In genomic region chr1:9910425-9911178, GRCh38 we compare ENCODE assay signal across 1 cellular context.
A peak's percentile ranks its signal among the peaks of the same experiment; 100 is the strongest.
TF ChIP-seq lines count a peak whose summit lies in the region.

No MANE protein-coding gene starts in this region.

TF ChIP-seq in GM12878, 131 proteins besides CTCF, POLR2A, EP300 and RAD21 (continued from another document and continues in another):
- TF ChIP-seq, protein P1, sequence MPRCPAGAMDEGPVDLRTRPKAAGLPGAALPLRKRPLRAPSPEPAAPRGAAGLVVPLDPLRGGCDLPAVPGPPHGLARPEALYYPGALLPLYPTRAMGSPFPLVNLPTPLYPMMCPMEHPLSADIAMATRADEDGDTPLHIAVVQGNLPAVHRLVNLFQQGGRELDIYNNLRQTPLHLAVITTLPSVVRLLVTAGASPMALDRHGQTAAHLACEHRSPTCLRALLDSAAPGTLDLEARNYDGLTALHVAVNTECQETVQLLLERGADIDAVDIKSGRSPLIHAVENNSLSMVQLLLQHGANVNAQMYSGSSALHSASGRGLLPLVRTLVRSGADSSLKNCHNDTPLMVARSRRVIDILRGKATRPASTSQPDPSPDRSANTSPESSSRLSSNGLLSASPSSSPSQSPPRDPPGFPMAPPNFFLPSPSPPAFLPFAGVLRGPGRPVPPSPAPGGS (IDR thresholded peaks at IDR 0.05; ENCODE audit: borderline replicate concordance, insufficient read depth, low read depth, low read length, poor library complexity, severe bottlenecking) = no peak
- no peak for TF ChIP-seq CHD4 (IDR thresholded peaks at IDR 0.05)
- no peak for TF ChIP-seq FOS (IDR thresholded peaks at IDR 0.05; ENCODE audit: borderline replicate concordance, extremely low read depth, insufficient read length)
- TF ChIP-seq CBFB (IDR thresholded peaks at IDR 0.05; ENCODE audit: low read depth) = peak; percentile 37; the same call in 1 of the 2 replicates
- no peak for TF ChIP-seq BRCA1 (IDR thresholded peaks at IDR 0.05; ENCODE audit: low read depth, low read length)
- no peak for TF ChIP-seq WRNIP1 (IDR thresholded peaks at IDR 0.05; ENCODE audit: borderline replicate concordance, low read depth, low read length)
- no peak for TF ChIP-seq STAT1 (conservative IDR thresholded peaks at IDR 0.05)
- no peak for TF ChIP-seq CBX3 (IDR thresholded peaks at IDR 0.05; ENCODE audit: borderline replicate concordance, low read depth)
- TF ChIP-seq, protein P2, sequence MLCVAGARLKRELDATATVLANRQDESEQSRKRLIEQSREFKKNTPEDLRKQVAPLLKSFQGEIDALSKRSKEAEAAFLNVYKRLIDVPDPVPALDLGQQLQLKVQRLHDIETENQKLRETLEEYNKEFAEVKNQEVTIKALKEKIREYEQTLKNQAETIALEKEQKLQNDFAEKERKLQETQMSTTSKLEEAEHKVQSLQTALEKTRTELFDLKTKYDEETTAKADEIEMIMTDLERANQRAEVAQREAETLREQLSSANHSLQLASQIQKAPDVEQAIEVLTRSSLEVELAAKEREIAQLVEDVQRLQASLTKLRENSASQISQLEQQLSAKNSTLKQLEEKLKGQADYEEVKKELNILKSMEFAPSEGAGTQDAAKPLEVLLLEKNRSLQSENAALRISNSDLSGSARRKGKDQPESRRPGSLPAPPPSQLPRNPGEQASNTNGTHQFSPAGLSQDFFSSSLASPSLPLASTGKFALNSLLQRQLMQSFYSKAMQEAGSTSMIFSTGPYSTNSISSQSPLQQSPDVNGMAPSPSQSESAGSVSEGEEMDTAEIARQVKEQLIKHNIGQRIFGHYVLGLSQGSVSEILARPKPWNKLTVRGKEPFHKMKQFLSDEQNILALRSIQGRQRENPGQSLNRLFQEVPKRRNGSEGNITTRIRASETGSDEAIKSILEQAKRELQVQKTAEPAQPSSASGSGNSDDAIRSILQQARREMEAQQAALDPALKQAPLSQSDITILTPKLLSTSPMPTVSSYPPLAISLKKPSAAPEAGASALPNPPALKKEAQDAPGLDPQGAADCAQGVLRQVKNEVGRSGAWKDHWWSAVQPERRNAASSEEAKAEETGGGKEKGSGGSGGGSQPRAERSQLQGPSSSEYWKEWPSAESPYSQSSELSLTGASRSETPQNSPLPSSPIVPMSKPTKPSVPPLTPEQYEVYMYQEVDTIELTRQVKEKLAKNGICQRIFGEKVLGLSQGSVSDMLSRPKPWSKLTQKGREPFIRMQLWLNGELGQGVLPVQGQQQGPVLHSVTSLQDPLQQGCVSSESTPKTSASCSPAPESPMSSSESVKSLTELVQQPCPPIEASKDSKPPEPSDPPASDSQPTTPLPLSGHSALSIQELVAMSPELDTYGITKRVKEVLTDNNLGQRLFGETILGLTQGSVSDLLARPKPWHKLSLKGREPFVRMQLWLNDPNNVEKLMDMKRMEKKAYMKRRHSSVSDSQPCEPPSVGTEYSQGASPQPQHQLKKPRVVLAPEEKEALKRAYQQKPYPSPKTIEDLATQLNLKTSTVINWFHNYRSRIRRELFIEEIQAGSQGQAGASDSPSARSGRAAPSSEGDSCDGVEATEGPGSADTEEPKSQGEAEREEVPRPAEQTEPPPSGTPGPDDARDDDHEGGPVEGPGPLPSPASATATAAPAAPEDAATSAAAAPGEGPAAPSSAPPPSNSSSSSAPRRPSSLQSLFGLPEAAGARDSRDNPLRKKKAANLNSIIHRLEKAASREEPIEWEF (IDR thresholded peaks at IDR 0.05; ENCODE audit: insufficient replicate concordance, low read depth, low read length) = no peak
- TF ChIP-seq BMI1 (IDR thresholded peaks at IDR 0.05; ENCODE audit: borderline replicate concordance) = no peak
- no peak for TF ChIP-seq MAX (IDR thresholded peaks at IDR 0.05; ENCODE audit: low read depth, low read length)
- TF ChIP-seq GATAD2B (conservative IDR thresholded peaks at IDR 0.05; ENCODE audit: low read depth) = peak; percentile 24; the same call in 1 of the 2 replicates
- no peak for TF ChIP-seq BCL11A (IDR thresholded peaks at IDR 0.05; ENCODE audit: low read depth, low read length)
- TF ChIP-seq FOXM1 (IDR thresholded peaks at IDR 0.05; ENCODE audit: low read depth, low read length) = no peak
- TF ChIP-seq PAX5 (IDR thresholded peaks at IDR 0.05; ENCODE audit: borderline replicate concordance, low read depth, low read length) = peak; percentile 9; the same call in 1 of the 2 replicates
- TF ChIP-seq SMC3 (IDR thresholded peaks at IDR 0.05; ENCODE audit: borderline replicate concordance, low read length) = no peak
- TF ChIP-seq CEBPZ (IDR thresholded peaks at IDR 0.05; ENCODE audit: low read depth, low read length) = no peak
- no peak for TF ChIP-seq SUZ12 (IDR thresholded peaks at IDR 0.05; ENCODE audit: unreplicated experiment)
- no peak for TF ChIP-seq SUPT20H (IDR thresholded peaks at IDR 0.05; ENCODE audit: borderline replicate concordance, control insufficient read depth, low read depth, low read length)
- TF ChIP-seq SKIL (IDR thresholded peaks at IDR 0.05; ENCODE audit: low read depth, poor library complexity, severe bottlenecking) = peak; percentile 25
- TF ChIP-seq RBBP5 (conservative IDR thresholded peaks at IDR 0.05) = no peak
- TF ChIP-seq PML (IDR thresholded peaks at IDR 0.05; ENCODE audit: low read length) = peak; percentile 52; the same call in 1 of the 2 replicates
- no peak for TF ChIP-seq NR2C2 (IDR thresholded peaks at IDR 0.05; ENCODE audit: borderline replicate concordance, control insufficient read depth, insufficient read length, low read depth)
- TF ChIP-seq, protein P3, sequence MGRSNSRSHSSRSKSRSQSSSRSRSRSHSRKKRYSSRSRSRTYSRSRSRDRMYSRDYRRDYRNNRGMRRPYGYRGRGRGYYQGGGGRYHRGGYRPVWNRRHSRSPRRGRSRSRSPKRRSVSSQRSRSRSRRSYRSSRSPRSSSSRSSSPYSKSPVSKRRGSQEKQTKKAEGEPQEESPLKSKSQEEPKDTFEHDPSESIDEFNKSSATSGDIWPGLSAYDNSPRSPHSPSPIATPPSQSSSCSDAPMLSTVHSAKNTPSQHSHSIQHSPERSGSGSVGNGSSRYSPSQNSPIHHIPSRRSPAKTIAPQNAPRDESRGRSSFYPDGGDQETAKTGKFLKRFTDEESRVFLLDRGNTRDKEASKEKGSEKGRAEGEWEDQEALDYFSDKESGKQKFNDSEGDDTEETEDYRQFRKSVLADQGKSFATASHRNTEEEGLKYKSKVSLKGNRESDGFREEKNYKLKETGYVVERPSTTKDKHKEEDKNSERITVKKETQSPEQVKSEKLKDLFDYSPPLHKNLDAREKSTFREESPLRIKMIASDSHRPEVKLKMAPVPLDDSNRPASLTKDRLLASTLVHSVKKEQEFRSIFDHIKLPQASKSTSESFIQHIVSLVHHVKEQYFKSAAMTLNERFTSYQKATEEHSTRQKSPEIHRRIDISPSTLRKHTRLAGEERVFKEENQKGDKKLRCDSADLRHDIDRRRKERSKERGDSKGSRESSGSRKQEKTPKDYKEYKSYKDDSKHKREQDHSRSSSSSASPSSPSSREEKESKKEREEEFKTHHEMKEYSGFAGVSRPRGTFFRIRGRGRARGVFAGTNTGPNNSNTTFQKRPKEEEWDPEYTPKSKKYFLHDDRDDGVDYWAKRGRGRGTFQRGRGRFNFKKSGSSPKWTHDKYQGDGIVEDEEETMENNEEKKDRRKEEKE (IDR thresholded peaks at IDR 0.05) = peak; percentile 72
- TF ChIP-seq, protein P4, sequence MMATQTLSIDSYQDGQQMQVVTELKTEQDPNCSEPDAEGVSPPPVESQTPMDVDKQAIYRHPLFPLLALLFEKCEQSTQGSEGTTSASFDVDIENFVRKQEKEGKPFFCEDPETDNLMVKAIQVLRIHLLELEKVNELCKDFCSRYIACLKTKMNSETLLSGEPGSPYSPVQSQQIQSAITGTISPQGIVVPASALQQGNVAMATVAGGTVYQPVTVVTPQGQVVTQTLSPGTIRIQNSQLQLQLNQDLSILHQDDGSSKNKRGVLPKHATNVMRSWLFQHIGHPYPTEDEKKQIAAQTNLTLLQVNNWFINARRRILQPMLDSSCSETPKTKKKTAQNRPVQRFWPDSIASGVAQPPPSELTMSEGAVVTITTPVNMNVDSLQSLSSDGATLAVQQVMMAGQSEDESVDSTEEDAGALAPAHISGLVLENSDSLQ (IDR thresholded peaks at IDR 0.05) = no peak
- no peak for TF ChIP-seq ATF3 (IDR thresholded peaks at IDR 0.05; ENCODE audit: borderline replicate concordance, extremely low read depth, low read depth, low read length)
- no peak for TF ChIP-seq CBX5 (IDR thresholded peaks at IDR 0.05; ENCODE audit: low read depth)
- no peak for TF ChIP-seq E4F1 (IDR thresholded peaks at IDR 0.05; ENCODE audit: borderline replicate concordance, partially characterized antibody)
- no peak for TF ChIP-seq MTA2 (IDR thresholded peaks at IDR 0.05; ENCODE audit: low read depth)
- no peak for TF ChIP-seq NFXL1 (IDR thresholded peaks at IDR 0.05; ENCODE audit: borderline replicate concordance)
- TF ChIP-seq MYC (IDR thresholded peaks at IDR 0.05; ENCODE audit: insufficient read depth, insufficient read length, insufficient replicate concordance, low read length, severe bottlenecking) = peak; percentile 47
- TF ChIP-seq TCF3 (IDR thresholded peaks at IDR 0.05; ENCODE audit: borderline replicate concordance, insufficient read depth, low read depth, low read length) = no peak
- no peak for TF ChIP-seq STAT3 (IDR thresholded peaks at IDR 0.05; ENCODE audit: low read depth, low read length)
- no peak for TF ChIP-seq IRF5 (IDR thresholded peaks at IDR 0.05; ENCODE audit: borderline replicate concordance)
- TF ChIP-seq, protein P5, sequence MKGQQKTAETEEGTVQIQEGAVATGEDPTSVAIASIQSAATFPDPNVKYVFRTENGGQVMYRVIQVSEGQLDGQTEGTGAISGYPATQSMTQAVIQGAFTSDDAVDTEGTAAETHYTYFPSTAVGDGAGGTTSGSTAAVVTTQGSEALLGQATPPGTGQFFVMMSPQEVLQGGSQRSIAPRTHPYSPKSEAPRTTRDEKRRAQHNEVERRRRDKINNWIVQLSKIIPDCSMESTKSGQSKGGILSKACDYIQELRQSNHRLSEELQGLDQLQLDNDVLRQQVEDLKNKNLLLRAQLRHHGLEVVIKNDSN (IDR thresholded peaks at IDR 0.05; ENCODE audit: borderline replicate concordance, extremely low read length, insufficient read depth, low read depth, low read length) = no peak
